11 cellular contexts compared by ENCODE assay signal in the genomic region with DNA sequence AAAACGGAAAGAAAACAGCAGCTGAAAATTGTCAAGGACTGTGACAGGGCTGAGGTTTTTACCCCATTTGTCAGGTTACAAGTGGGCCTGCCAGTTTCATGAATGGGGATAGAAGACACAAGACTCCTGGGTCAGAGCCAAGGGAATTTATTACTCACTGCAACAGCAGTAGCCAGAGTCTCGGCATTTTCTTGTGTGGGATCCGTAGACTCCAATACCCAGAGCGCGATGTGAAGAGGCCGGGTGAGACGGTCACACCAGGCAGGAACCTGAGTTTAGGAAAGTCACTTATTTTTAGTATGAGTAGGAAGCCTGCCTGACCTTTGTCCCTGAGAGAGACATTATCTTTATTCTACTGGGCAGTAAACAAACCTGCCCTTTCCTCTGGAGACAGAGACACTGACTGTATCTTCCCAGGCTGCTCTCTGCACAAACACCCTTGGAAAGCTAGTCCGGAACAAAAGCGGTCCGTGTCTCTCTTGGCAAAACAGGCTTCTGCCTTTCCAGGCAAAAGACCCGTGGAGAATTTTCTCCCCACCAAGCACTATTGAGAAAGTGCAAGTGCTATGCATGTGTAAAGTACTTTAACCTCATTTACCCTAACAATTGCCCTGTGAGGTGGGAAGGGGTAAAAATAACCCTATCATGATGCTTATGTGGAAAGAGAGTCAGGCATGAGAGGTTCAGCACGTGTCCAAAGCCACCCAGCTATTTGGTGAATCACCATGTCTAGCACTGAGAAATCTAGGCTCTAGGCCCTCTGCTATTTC. TPM values are rescaled to one million over a fixed set of nuclear protein-coding genes. Genes with fewer than 3 reads are reported as not detected.
DNase-seq lines count a peak whose midpoint lies in the region; ATAC-seq and TF ChIP-seq lines count a peak whose summit lies in the region.
"Had no signal": no experiment of that assay in that cellular context is flagged by ENCODE, and none has a peak within 500 bp of the region (broad histone marks: within the 10 kb centered on the region; RNA-seq: fewer than 3 reads in every experiment).

No MANE protein-coding gene starts in this region.

- no peak for TF ChIP-seq POLR2A in adrenal gland (IDR thresholded peaks at IDR 0.05)

- H3K4me2 ChIP-seq in BLaER1 treated with 17β-estradiol and CSF1 and Interleukin-3, amounts not matched to agents 10 nM and 100 nM: peak overlapping the region in 9 of 11 experiments; percentile 13 to 54 (median 47); a peak in 18 of 22 replicates

- H3K36me3 Mint-ChIP-seq in stimulated activated memory B cell treated with anti-CD40 and anti-IgM and Interleukin-4, amounts not matched to agents 10 μg/mL and 1 μg/mL and 100 μg/mL, for 72 hours: no peaks in the 10 kb centered on the region
- H3K36me3 Mint-ChIP-seq: naive B cell; stimulated activated naive B cell treated with anti-CD40 and anti-IgM and Interleukin-4, amounts not matched to agents 10 μg/mL and 1 μg/mL and 100 μg/mL, for 72 hours had no signal

- intact Hi-C loops in adrenal gland (cut with DNase I) (loop anchor here (5.0 to 10.0 kb wide), 2 partner anchors 64 to 241 kb away; no protein-coding TSS in a partner anchor), left cardiac atrium (cut with DNase I) (no loop called here)

- no peaks in the 10 kb centered on the region for H3K36me3 ChIP-seq in BLaER1 treated with 17β-estradiol and CSF1 and Interleukin-3, amounts not matched to agents 10 nM and 100 nM
- no peaks in the 10 kb centered on the region for H3K36me3 ChIP-seq in adrenal gland (replicated peaks in 1 of 2)
- H3K36me3 ChIP-seq in effector memory CD4-positive, alpha-beta T cell (ENCODE audit: control insufficient read depth, insufficient read depth, low read length): no peaks in the 10 kb centered on the region

- H4K20me1 ChIP-seq in BLaER1 treated with 17β-estradiol and CSF1 and Interleukin-3, amounts not matched to agents 10 nM and 100 nM: no peaks in the 10 kb centered on the region

- H3K9ac ChIP-seq in BLaER1 treated with 17β-estradiol and CSF1 and Interleukin-3, amounts not matched to agents 10 nM and 100 nM: peak overlapping the region in 2 of 11 experiments; percentile 10 to 11; a peak in 1 of 22 replicates

- DNase-seq in adrenal gland (peak; percentile 79 to 94 (median 87)), left cardiac atrium (peak; percentile 73), pulmonary artery endothelial cell (ENCODE audit: low read depth, low spot score) (peak; percentile 61), NCI-H1092 treated with DMSO at 0.1 percent for 48 hours (lab: John Stamatoyannopoulos, UW) (no peak), activated T-cell treated with anti-CD3 and anti-CD28 coated beads for 4 hours (no peak)
- no peak for DNase-seq in effector memory CD4-positive, alpha-beta T cell
- DNase-seq: naive B cell; stimulated activated naive B cell treated with anti-CD40 and anti-IgM and Interleukin-4, amounts not matched to agents 10 μg/mL and 1 μg/mL and 100 μg/mL, for 72 hours had no signal

- TF ChIP-seq CTCF in adrenal gland (IDR thresholded peaks at IDR 0.05): no peak

- H3K4me1 ChIP-seq in BLaER1 treated with 17β-estradiol and CSF1 and Interleukin-3, amounts not matched to agents 10 nM and 100 nM: peaks cover 5 to 55% (median 42%) of the 10 kb centered on the region in 10 experiments; a peak in 18 of 20 replicates
- peaks cover 18 to 23% of the 10 kb centered on the region in 2 donors for H3K4me1 ChIP-seq in adrenal gland (replicated peaks in 1 of 2)
- no peaks in the 10 kb centered on the region for H3K4me1 ChIP-seq in effector memory CD4-positive, alpha-beta T cell (ENCODE audit: control insufficient read depth, insufficient read depth, low read length, poor library complexity, severe bottlenecking)

- 4 to 33% (median 24%) methylated on average over 12 of the region's 12 CpGs for WGBS in adrenal gland, 4 donors

- peak; percentile 67 to 76 for ATAC-seq in left cardiac atrium
- ATAC-seq in stimulated activated memory B cell treated with anti-CD40 and anti-IgM and Interleukin-4, amounts not matched to agents 10 μg/mL and 1 μg/mL and 100 μg/mL, for 72 hours: no peak
- ATAC-seq: stimulated activated naive B cell treated with anti-CD40 and anti-IgM and Interleukin-4, amounts not matched to agents 10 μg/mL and 1 μg/mL and 100 μg/mL, for 72 hours had no signal

- peaks cover 46% of the 10 kb centered on the region for H3K27me3 Mint-ChIP-seq in stimulated activated memory B cell treated with anti-CD40 and anti-IgM and Interleukin-4, amounts not matched to agents 10 μg/mL and 1 μg/mL and 100 μg/mL, for 72 hours

- H3K4me3 Mint-ChIP-seq in stimulated activated memory B cell treated with anti-CD40 and anti-IgM and Interleukin-4, amounts not matched to agents 10 μg/mL and 1 μg/mL and 100 μg/mL, for 72 hours: no peak overlapping the region
- H3K4me3 Mint-ChIP-seq: central memory CD8-positive, alpha-beta T cell; stimulated activated naive B cell treated with anti-CD40 and anti-IgM and Interleukin-4, amounts not matched to agents 10 μg/mL and 1 μg/mL and 100 μg/mL, for 72 hours had no signal

- peaks cover 10% of the 10 kb centered on the region for H3K4me1 Mint-ChIP-seq in stimulated activated memory B cell treated with anti-CD40 and anti-IgM and Interleukin-4, amounts not matched to agents 10 μg/mL and 1 μg/mL and 100 μg/mL, for 72 hours

- no peak overlapping the region for H3K27ac Mint-ChIP-seq in stimulated activated memory B cell treated with anti-CD40 and anti-IgM and Interleukin-4, amounts not matched to agents 10 μg/mL and 1 μg/mL and 100 μg/mL, for 72 hours
- H3K27ac Mint-ChIP-seq: naive B cell; stimulated activated naive B cell treated with anti-CD40 and anti-IgM and Interleukin-4, amounts not matched to agents 10 μg/mL and 1 μg/mL and 100 μg/mL, for 72 hours had no signal

- peaks cover 0 to 8% (median 0%) of the 10 kb centered on the region in 11 experiments; a peak in 6 of 22 replicates for H3K27me3 ChIP-seq in BLaER1 treated with 17β-estradiol and CSF1 and Interleukin-3, amounts not matched to agents 10 nM and 100 nM
- no peaks in the 10 kb centered on the region for H3K27me3 ChIP-seq in adrenal gland
- peaks cover 2% of the 10 kb centered on the region for H3K27me3 ChIP-seq in effector memory CD4-positive, alpha-beta T cell (replicated peaks; ENCODE audit: control insufficient read depth, insufficient read depth, low read length, poor library complexity, severe bottlenecking)

- peak overlapping the region in 5 of 11 experiments; percentile 1 to 56 (median 54); a peak in 9 of 22 replicates for H3K27ac ChIP-seq in BLaER1 treated with 17β-estradiol and CSF1 and Interleukin-3, amounts not matched to agents 10 nM and 100 nM
- H3K27ac ChIP-seq in adrenal gland: peak overlapping the region in 4 of 5 donors; percentile 44 to 86 (median 69)
- no peak overlapping the region for H3K27ac ChIP-seq in effector memory CD4-positive, alpha-beta T cell (ENCODE audit: insufficient read depth, low read length, poor library complexity, severe bottlenecking)

- no peak overlapping the region for H3K4me3 ChIP-seq in BLaER1 treated with 17β-estradiol and CSF1 and Interleukin-3, amounts not matched to agents 10 nM and 100 nM
- no peak overlapping the region for H3K4me3 ChIP-seq in adrenal gland
- H3K4me3 ChIP-seq in effector memory CD4-positive, alpha-beta T cell (ENCODE audit: insufficient read depth, low read depth, low read length, poor library complexity, severe bottlenecking): no peak overlapping the region

- H3K9me3 ChIP-seq in BLaER1 treated with 17β-estradiol and CSF1 and Interleukin-3, amounts not matched to agents 10 nM and 100 nM (replicated peaks in 1 of 11): no peaks in the 10 kb centered on the region
- H3K9me3 ChIP-seq in adrenal gland (replicated peaks in 1 of 3): no peaks in the 10 kb centered on the region
- H3K9me3 ChIP-seq in effector memory CD4-positive, alpha-beta T cell (ENCODE audit: control insufficient read depth, low read length): no peaks in the 10 kb centered on the region

- peaks cover 4% of the 10 kb centered on the region for H3K9me3 Mint-ChIP-seq in stimulated activated memory B cell treated with anti-CD40 and anti-IgM and Interleukin-4, amounts not matched to agents 10 μg/mL and 1 μg/mL and 100 μg/mL, for 72 hours
- H3K9me3 Mint-ChIP-seq: central memory CD8-positive, alpha-beta T cell; naive B cell; stimulated activated naive B cell treated with anti-CD40 and anti-IgM and Interleukin-4, amounts not matched to agents 10 μg/mL and 1 μg/mL and 100 μg/mL, for 72 hours had no signal

RNA-seq across cellular contexts. Expression of gene JCAD, which starts 58.4 kb away (rescaled TPM):
- total RNA-seq in adrenal gland: 10 to 100 TPM; 20.0 to 53.5 (median 26.0) TPM
- 10 to 100 TPM; 10.5 to 17.1 (median 12.4) TPM for polyA plus RNA-seq in adrenal gland
- total RNA-seq in left cardiac atrium: 10 to 100 TPM; 44.6 to 52.8 TPM
- total RNA-seq in pulmonary artery endothelial cell: 47.9 and 49.9 TPM in 2 replicates

Comparison
In these comparisons a context has a peak if more than half of its experiments do, and no peak if none do; other contexts are left out.
1. DNase-seq: peak in adrenal gland (7 of 7), left cardiac atrium (single experiment) and pulmonary artery endothelial cell (single experiment); none in NCI-H1092 treated with DMSO at 0.1 percent for 48 hours (single experiment), activated T-cell treated with anti-CD3 and anti-CD28 coated beads for 4 hours (single experiment) and effector memory CD4-positive, alpha-beta T cell (0 of 3).
2. intact Hi-C loops: an anchor here in adrenal gland (5.0 to 10.0 kb wide); none called in left cardiac atrium.